8 cellular contexts compared by ENCODE assay signal in genomic region chr12:118055144-118055557, GRCh38. TPM values are rescaled to one million over a fixed set of nuclear protein-coding genes. Genes with fewer than 3 reads are reported as not detected.
DNase-seq lines count a peak whose midpoint lies in the region; ATAC-seq, FAIRE-seq and TF ChIP-seq lines count a peak whose summit lies in the region.

No MANE protein-coding gene starts in this region.

- H3K4me1 Mint-ChIP-seq in CD4-positive, alpha-beta T cell (ENCODE audit: low read depth), result peaks cover 32% of the 10 kb centered on the region
- H3K4me1 Mint-ChIP-seq in T-helper 2 cell treated with Interferon-gamma antibody and Interleukin-4, amounts not matched to agents 5 μg/mL and 100 μg/mL, for 36 hours (ENCODE audit: low read depth), result peaks cover 34% of the 10 kb centered on the region

- no TSS peak for BruUV-seq in HepG2 (replicated peaks; lab: Mats Ljungman, UMichigan)

- H3K4me3 ChIP-seq in Jurkat, Clone E6-1 (ENCODE audit: low read length), result no peak overlapping the region
- H3K4me3 ChIP-seq in adrenal gland (no peak overlapping the region), HepG2 (replicated peaks in 1 of 3; ENCODE audit: insufficient read depth in 1 of 3, low read depth in 2 of 3, low read length in 3 of 3) (no peak overlapping the region)

- H3K27ac ChIP-seq in CD4-positive, alpha-beta T cell (ENCODE audit: low read depth, low read length), result no peak overlapping the region
- H3K27ac ChIP-seq in adrenal gland (peak overlapping the region in 3 of 5 donors; percentile 38 to 67 (median 39)), HepG2 (ENCODE audit: extremely low read length, insufficient read depth, low read length) (no peak overlapping the region)

- peak overlapping the region; percentile 59 for H3K4me2 ChIP-seq in HepG2 (ENCODE audit: low read depth, low read length)

- H3K27me3 ChIP-seq in CD4-positive, alpha-beta T cell (ENCODE audit: control insufficient read depth, insufficient read depth, low read length), result no peaks in the 10 kb centered on the region
- no peaks in the 10 kb centered on the region for H3K27me3 ChIP-seq in adrenal gland
- no peaks in the 10 kb centered on the region; a peak in 1 of 5 replicates for H3K27me3 ChIP-seq in HepG2 (ENCODE audit: control insufficient read depth in 1 of 2, insufficient read depth in 2 of 2, low read length in 2 of 2)

- H3K27me3 Mint-ChIP-seq in CD4-positive, alpha-beta T cell, result no peaks in the 10 kb centered on the region
- H3K27me3 Mint-ChIP-seq in T-helper 2 cell treated with Interferon-gamma antibody and Interleukin-4, amounts not matched to agents 5 μg/mL and 100 μg/mL, for 36 hours (ENCODE audit: low read depth), result no peaks in the 10 kb centered on the region

- TF ChIP-seq POLR2A in adrenal gland (IDR thresholded peaks at IDR 0.05) (no peak), HepG2 (IDR thresholded peaks at IDR 0.05; ENCODE audit: insufficient read depth in 1 of 2, low read depth in 2 of 2, low read length in 2 of 2) (no peak)

- no peak overlapping the region for H2AFZ ChIP-seq in HepG2 (ENCODE audit: low read length)

- peaks cover 45% of the 10 kb centered on the region for H3K36me3 Mint-ChIP-seq in CD4-positive, alpha-beta T cell (ENCODE audit: low read depth)
- H3K36me3 Mint-ChIP-seq in T-helper 2 cell treated with Interferon-gamma antibody and Interleukin-4, amounts not matched to agents 5 μg/mL and 100 μg/mL, for 36 hours (ENCODE audit: low read depth), result peaks cover 22% of the 10 kb centered on the region

- no peaks in the 10 kb centered on the region for H4K20me1 ChIP-seq in HepG2 (ENCODE audit: insufficient read depth, low read length)

- peak; percentile 66 for TF ChIP-seq CTCF in CD4-positive, alpha-beta T cell (IDR thresholded peaks at IDR 0.05)
- peak; percentile 39 to 63 (median 50) for TF ChIP-seq CTCF in adrenal gland (IDR thresholded peaks at IDR 0.05)
- peak; percentile 81 for TF ChIP-seq CTCF in HepG2 (CRISPR knock-in tag; IDR thresholded peaks at IDR 0.05)

- no peak for TF ChIP-seq EP300 in HepG2 (IDR thresholded peaks at IDR 0.05; ENCODE audit: low read depth in 2 of 2, low read length in 2 of 2)
- no peak for TF ChIP-seq EP300 in HepG2 (CRISPR knock-in tag; IDR thresholded peaks at IDR 0.05; ENCODE audit: borderline replicate concordance)

- TF ChIP-seq RAD21 in HepG2 (CRISPR knock-in tag; IDR thresholded peaks at IDR 0.05), result peak; percentile 49; the same call in 1 of the 2 replicates

- peak overlapping the region; percentile 40 for H3K4me3 Mint-ChIP-seq in CD4-positive, alpha-beta T cell
- no peak overlapping the region for H3K4me3 Mint-ChIP-seq in T-helper 2 cell treated with Interferon-gamma antibody and Interleukin-4, amounts not matched to agents 5 μg/mL and 100 μg/mL, for 36 hours

- H3K36me3 ChIP-seq in adrenal gland (replicated peaks in 1 of 2) (peaks cover 0 to 15% of the 10 kb centered on the region in 2 donors), HepG2 (replicated peaks in 1 of 2; ENCODE audit: control insufficient read depth in 1 of 2, insufficient read depth in 2 of 2, low read length in 2 of 2) (peaks cover 3 to 9% of the 10 kb centered on the region in 2 experiments; a peak in 3 of 5 replicates)

- no peaks in the 10 kb centered on the region for H3K9me3 ChIP-seq in CD4-positive, alpha-beta T cell (ENCODE audit: control insufficient read depth, low read length)
- H3K9me3 ChIP-seq in adrenal gland (replicated peaks in 1 of 3) (no peaks in the 10 kb centered on the region), HepG2 (ENCODE audit: low read length) (no peaks in the 10 kb centered on the region)

- ATAC-seq in CD4-positive, alpha-beta T cell (ENCODE audit: poor library complexity), result peak; percentile 85
- ATAC-seq in HepG2, result peak; percentile 51

- no peaks in the 10 kb centered on the region for H3K9me3 Mint-ChIP-seq in CD4-positive, alpha-beta T cell
- H3K9me3 Mint-ChIP-seq in T-helper 2 cell treated with Interferon-gamma antibody and Interleukin-4, amounts not matched to agents 5 μg/mL and 100 μg/mL, for 36 hours, result no peaks in the 10 kb centered on the region

- POLR2A ChIA-PET in CD4-positive, alpha-beta T cell (lab: Charles Lee), result interaction anchor here (0.9 kb wide), 1 partner anchor 81 kb away, joined by 5 read pairs; the partner anchor contains the start of gene PEBP1
- POLR2A ChIA-PET in HepG2 (lab: Yijun Ruan, JAX), result interaction anchor here (1.6 kb wide), 1 partner anchor 318 kb away, joined by 4 read pairs; no protein-coding TSS in a partner anchor

- FAIRE-seq in GM19239 (lab: Jason Lieb, UNC) (peak; percentile 65), HepG2 (lab: Jason Lieb, UNC) (peak; percentile 48)

- in situ Hi-C loops in HepG2 (cut with HindIII; ENCODE audit: extremely low pct_ligation_motif_present, low pct_unique_long_range_greater_than_20kb), result no loop called here

- intact Hi-C loops in CD4-positive, alpha-beta T cell (cut with DNase I, micrococcal nuclease), result no loop called here
- intact Hi-C loops in adrenal gland (cut with DNase I) (no loop called here), HepG2 (cut with micrococcal nuclease; ENCODE audit: unreplicated experiment) (no loop called here)

- peaks cover 7% of the 10 kb centered on the region for H3K79me2 ChIP-seq in HepG2 (ENCODE audit: insufficient read depth, low read length)

- peak overlapping the region; percentile 75 for H3K27ac Mint-ChIP-seq in CD4-positive, alpha-beta T cell
- H3K27ac Mint-ChIP-seq in T-helper 2 cell treated with Interferon-gamma antibody and Interleukin-4, amounts not matched to agents 5 μg/mL and 100 μg/mL, for 36 hours, result peak overlapping the region; percentile 65

- 32 to 46% (median 37%) methylated on average over 2 of the region's 2 CpGs for WGBS in adrenal gland, 4 donors
- WGBS in HepG2 (ENCODE audit: low lambda C conversion rate), result 44% methylated on average over 2 of the region's 2 CpGs

- peak; percentile 37 to 65 (median 56) for DNase-seq in CD4-positive, alpha-beta T cell
- DNase-seq in GM19239 (ENCODE audit: insufficient read length, low spot score) (peak; percentile 34), adrenal gland (peak; percentile 34 to 83 (median 66)), HepG2 (ENCODE audit: low spot score) (peak; percentile 68), inferior parietal cortex (ENCODE audit: extremely low spot score) (no peak)
- peak; percentile 74 for DNase-seq in Jurkat, Clone E6-1 (ENCODE audit: low read depth, low spot score)
- peak; percentile 69 for DNase-seq in T-helper 2 cell treated with Interferon-gamma antibody and Interleukin-4, amounts not matched to agents 5 μg/mL and 100 μg/mL, for 36 hours (ENCODE audit: low spot score)
- peak; percentile 36 to 40 for DNase-seq in stimulated activated CD8-positive, alpha-beta memory T cell treated with anti-CD3 and anti-CD28 coated beads, Interleukin-7, amount 100 ng/mL, for 1 hour (ENCODE audit: low read depth in 2 of 2)

- CTCF ChIA-PET in CD4-positive, alpha-beta T cell (lab: Charles Lee), result interaction anchor here (0.7 to 2.5 kb wide), 4 partner anchors 8 to 180 kb away, joined by 3 to 18 read pairs (median 4); partner anchors contain the start of gene RFC5
- CTCF ChIA-PET in HepG2 (lab: Yijun Ruan, JAX; ENCODE audit: low intra/inter-chr PET ratio, low total read pairs), result interaction anchor here (1.1 kb wide), 1 partner anchor 181 kb away, joined by 3 read pairs; no protein-coding TSS in a partner anchor

- no peak overlapping the region for H3K9ac ChIP-seq in HepG2 (ENCODE audit: insufficient read depth, low read depth, low read length)

- H3K4me1 ChIP-seq in adrenal gland (replicated peaks in 1 of 2) (peaks cover 13 to 56% of the 10 kb centered on the region in 2 donors), HepG2 (ENCODE audit: insufficient read depth, low read length) (peaks cover 88% of the 10 kb centered on the region)

RNA-seq across cellular contexts. Expression of gene WSB2, which starts 5.8 kb away (rescaled TPM):
- total RNA-seq in CD4-positive, alpha-beta T cell, result 10 to 100 TPM; 12.0 to 13.4 TPM
- 70.4 TPM for polyA plus RNA-seq in Jurkat, Clone E6-1 (2012; ENCODE audit: insufficient read depth, insufficient read length)
- total RNA-seq in adrenal gland (100 to 1,000 TPM in 6 of 8 donors, 10 to 100 TPM in 2; 95.2 to 201 (median 111) TPM), HepG2 (2016; rRNA removed; fragmentation: Illumina TruSeq; extraction: Trizol) (31.0 and 39.5 TPM in 2 replicates)
- polyA plus RNA-seq in adrenal gland (100 to 1,000 TPM in 1 of 3 donors, 10 to 100 TPM in 2; 50.0 to 162 (median 60.8) TPM), HepG2 (2011; rRNA removed) (76.5 and 82.8 TPM in 2 replicates)
- 58.3 and 64.9 TPM in 2 replicates for total RNA-seq in HepG2 (2016; cell fraction: cytosol; rRNA removed; fragmentation: Illumina TruSeq; extraction: Trizol; ENCODE audit: low read depth)
- 32.3 and 33.3 TPM in 2 replicates for total RNA-seq in HepG2 (2016; cell fraction: insoluble cytoplasmic fraction; rRNA removed; fragmentation: Illumina TruSeq; extraction: Trizol)
- 113 and 119 TPM in 2 replicates for total RNA-seq in HepG2 (2016; cell fraction: membrane; rRNA removed; fragmentation: Illumina TruSeq; extraction: Trizol)
- total RNA-seq in HepG2 (2016; cell fraction: nucleus; rRNA removed; fragmentation: Illumina TruSeq; extraction: Trizol), result 17.3 and 21.7 TPM in 2 replicates
- 90.5 and 92.1 TPM in 2 replicates for polyA plus RNA-seq in HepG2 (2011; cell fraction: cytosol; rRNA removed)
- polyA plus RNA-seq in HepG2 (2011; cell fraction: nucleus; rRNA removed), result 33.9 and 37.1 TPM in 2 replicates
- polyA plus RNA-seq in HepG2 (2012), result 39.1 and 50.3 TPM in 2 replicates
- polyA plus RNA-seq in HepG2 (2016; cell fraction: cytosol; fragmentation: Illumina TruSeq; extraction: Trizol; ENCODE audit: low read depth), result 108 and 109 TPM in 2 replicates
- polyA plus RNA-seq in HepG2 (2016; cell fraction: insoluble cytoplasmic fraction; fragmentation: Illumina TruSeq; extraction: Trizol; ENCODE audit: low read depth), result 32.4 and 39.7 TPM in 2 replicates
- polyA plus RNA-seq in HepG2 (2016; cell fraction: membrane; fragmentation: Illumina TruSeq; extraction: Trizol; ENCODE audit: low read depth), result 111 and 130 TPM in 2 replicates
- 25.3 and 27.6 TPM in 2 replicates for polyA plus RNA-seq in HepG2 (2016; cell fraction: nucleus; fragmentation: Illumina TruSeq; extraction: Trizol; ENCODE audit: insufficient read depth, low read depth)
- polyA minus RNA-seq in HepG2 (2011; rRNA and poly(A)+ RNA removed; ENCODE audit: low replicate concordance), result 192 and 280 TPM in 2 replicates
- polyA minus RNA-seq in HepG2 (2011; cell fraction: cytosol; rRNA and poly(A)+ RNA removed), result 89.2 and 103 TPM in 2 replicates
- 50.3 and 54.8 TPM in 2 replicates for polyA minus RNA-seq in HepG2 (2011; cell fraction: nucleus; rRNA and poly(A)+ RNA removed)

RNA-seq across cellular contexts. Expression of gene RFC5, which starts 38.6 kb away (rescaled TPM):
- 1 to 10 TPM; 8.7 to 9.1 TPM for total RNA-seq in CD4-positive, alpha-beta T cell
- polyA plus RNA-seq in Jurkat, Clone E6-1 (2012; ENCODE audit: insufficient read depth, insufficient read length), result 127 TPM
- total RNA-seq in adrenal gland (10 to 100 TPM in 3 of 8 donors, 1 to 10 TPM in 5; 5.8 to 28.0 (median 9.0) TPM), HepG2 (2016; rRNA removed; fragmentation: Illumina TruSeq; extraction: Trizol) (51.4 and 66.2 TPM in 2 replicates)
- polyA plus RNA-seq in adrenal gland (1 to 10 TPM; 6.6 to 8.6 (median 7.8) TPM), HepG2 (2011; rRNA removed) (12.1 and 16.8 TPM in 2 replicates)
- total RNA-seq in HepG2 (2016; cell fraction: cytosol; rRNA removed; fragmentation: Illumina TruSeq; extraction: Trizol; ENCODE audit: low read depth), result 22.7 and 23.4 TPM in 2 replicates
- total RNA-seq in HepG2 (2016; cell fraction: insoluble cytoplasmic fraction; rRNA removed; fragmentation: Illumina TruSeq; extraction: Trizol), result 53.2 and 65.5 TPM in 2 replicates
- 26.8 and 27.2 TPM in 2 replicates for total RNA-seq in HepG2 (2016; cell fraction: membrane; rRNA removed; fragmentation: Illumina TruSeq; extraction: Trizol)
- 36.7 and 42.5 TPM in 2 replicates for total RNA-seq in HepG2 (2016; cell fraction: nucleus; rRNA removed; fragmentation: Illumina TruSeq; extraction: Trizol)
- 9.6 and 13.1 TPM in 2 replicates for polyA plus RNA-seq in HepG2 (2011; cell fraction: cytosol; rRNA removed)
- 14.0 and 22.1 TPM in 2 replicates for polyA plus RNA-seq in HepG2 (2011; cell fraction: nucleus; rRNA removed)
- polyA plus RNA-seq in HepG2 (2012), result 7.1 and 12.7 TPM in 2 replicates
- polyA plus RNA-seq in HepG2 (2016; cell fraction: cytosol; fragmentation: Illumina TruSeq; extraction: Trizol; ENCODE audit: low read depth), result 9.8 and 11.9 TPM in 2 replicates
- 71.8 and 75.5 TPM in 2 replicates for polyA plus RNA-seq in HepG2 (2016; cell fraction: insoluble cytoplasmic fraction; fragmentation: Illumina TruSeq; extraction: Trizol; ENCODE audit: low read depth)
- polyA plus RNA-seq in HepG2 (2016; cell fraction: membrane; fragmentation: Illumina TruSeq; extraction: Trizol; ENCODE audit: low read depth), result 18.4 and 19.2 TPM in 2 replicates
- 57.5 and 58.7 TPM in 2 replicates for polyA plus RNA-seq in HepG2 (2016; cell fraction: nucleus; fragmentation: Illumina TruSeq; extraction: Trizol; ENCODE audit: insufficient read depth, low read depth)
- polyA minus RNA-seq in HepG2 (2011; rRNA and poly(A)+ RNA removed; ENCODE audit: low replicate concordance), result 15.8 and 70.0 TPM in 2 replicates
- 9.1 and 12.9 TPM in 2 replicates for polyA minus RNA-seq in HepG2 (2011; cell fraction: cytosol; rRNA and poly(A)+ RNA removed)
- polyA minus RNA-seq in HepG2 (2011; cell fraction: nucleus; rRNA and poly(A)+ RNA removed), result 17.5 and 18.8 TPM in 2 replicates

RNA-seq across cellular contexts. Expression of gene VSIG10, which starts 48.7 kb away (rescaled TPM):
- total RNA-seq in CD4-positive, alpha-beta T cell, result 1 to 10 TPM; 2.2 TPM
- 12.0 TPM for polyA plus RNA-seq in Jurkat, Clone E6-1 (2012; ENCODE audit: insufficient read depth, insufficient read length)
- total RNA-seq in adrenal gland (10 to 100 TPM; 33.1 to 87.6 (median 68.1) TPM), HepG2 (2016; rRNA removed; fragmentation: Illumina TruSeq; extraction: Trizol) (35.6 and 42.5 TPM in 2 replicates)
- polyA plus RNA-seq in adrenal gland (10 to 100 TPM; 28.6 to 46.3 (median 31.8) TPM), HepG2 (2011; rRNA removed) (25.6 and 28.6 TPM in 2 replicates)
- total RNA-seq in HepG2 (2016; cell fraction: cytosol; rRNA removed; fragmentation: Illumina TruSeq; extraction: Trizol; ENCODE audit: low read depth), result 41.4 and 41.9 TPM in 2 replicates
- total RNA-seq in HepG2 (2016; cell fraction: insoluble cytoplasmic fraction; rRNA removed; fragmentation: Illumina TruSeq; extraction: Trizol), result 29.0 and 43.3 TPM in 2 replicates
- 61.2 and 66.1 TPM in 2 replicates for total RNA-seq in HepG2 (2016; cell fraction: membrane; rRNA removed; fragmentation: Illumina TruSeq; extraction: Trizol)
- 32.5 and 36.1 TPM in 2 replicates for total RNA-seq in HepG2 (2016; cell fraction: nucleus; rRNA removed; fragmentation: Illumina TruSeq; extraction: Trizol)
- 14.4 and 18.0 TPM in 2 replicates for polyA plus RNA-seq in HepG2 (2011; cell fraction: cytosol; rRNA removed)
- 31.1 and 32.4 TPM in 2 replicates for polyA plus RNA-seq in HepG2 (2011; cell fraction: nucleus; rRNA removed)
- 17.8 and 18.7 TPM in 2 replicates for polyA plus RNA-seq in HepG2 (2012)
- 37.2 and 39.4 TPM in 2 replicates for polyA plus RNA-seq in HepG2 (2016; cell fraction: cytosol; fragmentation: Illumina TruSeq; extraction: Trizol; ENCODE audit: low read depth)
- polyA plus RNA-seq in HepG2 (2016; cell fraction: insoluble cytoplasmic fraction; fragmentation: Illumina TruSeq; extraction: Trizol; ENCODE audit: low read depth), result 24.5 and 25.4 TPM in 2 replicates
- 41.6 and 46.3 TPM in 2 replicates for polyA plus RNA-seq in HepG2 (2016; cell fraction: membrane; fragmentation: Illumina TruSeq; extraction: Trizol; ENCODE audit: low read depth)
- 44.9 and 47.7 TPM in 2 replicates for polyA plus RNA-seq in HepG2 (2016; cell fraction: nucleus; fragmentation: Illumina TruSeq; extraction: Trizol; ENCODE audit: insufficient read depth, low read depth)
- 47.1 and 101 TPM in 2 replicates for polyA minus RNA-seq in HepG2 (2011; rRNA and poly(A)+ RNA removed; ENCODE audit: low replicate concordance)
- polyA minus RNA-seq in HepG2 (2011; cell fraction: cytosol; rRNA and poly(A)+ RNA removed), result 10.2 and 11.3 TPM in 2 replicates
- polyA minus RNA-seq in HepG2 (2011; cell fraction: nucleus; rRNA and poly(A)+ RNA removed), result 40.0 and 44.4 TPM in 2 replicates

Comparison
In these comparisons a context has a peak if more than half of its experiments do, and no peak if none do; other contexts are left out.
1. H3K27ac ChIP-seq: peak in adrenal gland (3 of 5); none in CD4-positive, alpha-beta T cell (single experiment) and HepG2 (single experiment).
2. RNA of gene VSIG10, which starts 48.7 kb away (total RNA-seq): 33.1 to 87.6 TPM in adrenal gland and 29.0 to 66.1 TPM in HepG2; 2.2 TPM in CD4-positive, alpha-beta T cell; every median in the first group is over 4 times any median in the second.
3. Peak in every context shown above with its lines, with median percentiles within 50 percentile points of each other: CTCF ChIP-seq.